In genomic region chr6:127891731-127892326, GRCh38 we compare ENCODE assay signal across 23 cellular contexts. TPM values are rescaled to one million over a fixed set of nuclear protein-coding genes. Genes with fewer than 3 reads are reported as not detected.
A peak's percentile ranks its signal among the peaks of the same experiment; 100 is the strongest.
DNase-seq lines count a peak whose midpoint lies in the region; ATAC-seq and TF ChIP-seq lines count a peak whose summit lies in the region.
"Had no signal": no experiment of that assay in that cellular context is flagged by ENCODE, and none has a peak within 500 bp of the region (broad histone marks: within the 10 kb centered on the region; RNA-seq: fewer than 3 reads in every experiment).

No MANE protein-coding gene starts in this region.

- no peak overlapping the region for H2BK20ac ChIP-seq in H9 (ENCODE audit: low read depth, low read length, poor library complexity, severe bottlenecking)

- no peak overlapping the region for H3K4me2 ChIP-seq in H9 (ENCODE audit: insufficient read depth, insufficient read length, low read length)

- no peak for TF ChIP-seq CTCF in heart right ventricle (IDR thresholded peaks at IDR 0.05)
- TF ChIP-seq CTCF in H9 (conservative IDR thresholded peaks at IDR 0.05), result no peak

- H4K20me1 ChIP-seq in H9 (ENCODE audit: control insufficient read depth, insufficient read depth, insufficient read length), result no peaks in the 10 kb centered on the region

- H3K9me3 Mint-ChIP-seq in activated CD4-positive, alpha-beta memory T cell treated with anti-CD3 and anti-CD28 coated beads for 36 hours, result no peaks in the 10 kb centered on the region
- H3K9me3 Mint-ChIP-seq in effector memory CD8-positive, alpha-beta T cell, result no peaks in the 10 kb centered on the region
- no peaks in the 10 kb centered on the region for H3K9me3 Mint-ChIP-seq in H9

- H4K5ac ChIP-seq in H9 (ENCODE audit: insufficient read length, low read depth, low read length), result no peak overlapping the region

- H3K27me3 ChIP-seq in heart right ventricle (no peaks in the 10 kb centered on the region), thymus (ENCODE audit: control insufficient read depth, insufficient read depth) (no peaks in the 10 kb centered on the region), H9 (ENCODE audit: insufficient read depth, low read length) (no peaks in the 10 kb centered on the region)
- H3K27me3 ChIP-seq: uterus had no signal

- H3K14ac ChIP-seq in H9 (ENCODE audit: insufficient read depth, low read length), result no peak overlapping the region

- ATAC-seq in Right ventricle myocardium inferior (no peak), heart right ventricle (no peak), GM18498 (IDR thresholded peaks at IDR 0.05; ENCODE audit: unreplicated experiment) (no peak)
- no peak for ATAC-seq in effector memory CD8-positive, alpha-beta T cell (replicated peaks)
- ATAC-seq: K562, left lobe of liver had no signal

- H3K27ac ChIP-seq in heart right ventricle (no peak overlapping the region), thymus (ENCODE audit: low read depth) (peak overlapping the region; percentile 25), H9 (ENCODE audit: insufficient read length, low read depth, low read length) (no peak overlapping the region)
- H3K27ac ChIP-seq: C4-2B, uterus, VCaP had no signal

- no peak overlapping the region for H3K4ac ChIP-seq in H9 (ENCODE audit: low read depth, low read length)

- no peaks in the 10 kb centered on the region for H3K4me1 ChIP-seq in heart right ventricle
- peaks cover 11% of the 10 kb centered on the region for H3K4me1 ChIP-seq in thymus (ENCODE audit: control insufficient read depth, insufficient read depth, low read length)
- no peaks in the 10 kb centered on the region for H3K4me1 ChIP-seq in H9 (ENCODE audit: insufficient read depth, low read length)
- H3K4me1 ChIP-seq: HAP-1, uterus had no signal

- no peaks in the 10 kb centered on the region for H3K79me1 ChIP-seq in H9 (ENCODE audit: insufficient read depth, low read depth, low read length, poor library complexity, severe bottlenecking)

- no peak overlapping the region for H2BK15ac ChIP-seq in H9 (ENCODE audit: low read depth, low read length)

- DNase-seq in Right ventricle myocardium inferior (ENCODE audit: missing footprints), result peak; percentile 23
- DNase-seq in heart right ventricle, result no peak
- DNase-seq in activated CD4-positive, alpha-beta memory T cell treated with anti-CD3 and anti-CD28 coated beads for 36 hours, result no peak
- DNase-seq in effector memory CD8-positive, alpha-beta T cell, result no peak
- DNase-seq in T-helper 2 cell, result no peak
- DNase-seq in H9, result no peak
- DNase-seq: activated CD8-positive, alpha-beta memory T cell treated with anti-CD3 and anti-CD28 coated beads for 24 hours; activated effector memory CD4-positive, alpha-beta T cell treated with Interleukin-2 at 50 U/mL for 16 hours; cerebellar nuclear complex; erythroblast; foreskin fibroblast; mesendoderm; NCI-H526; uterus had no signal

- 83 to 87% methylated on average over 3 of the region's 3 CpGs for WGBS in heart right ventricle, 2 donors
- WGBS in thymus, result 95% methylated on average over 3 of the region's 3 CpGs
- WGBS in H9 (ENCODE audit: extremely low coverage, insufficient read length, low lambda C conversion rate), result no CpG with 5 or more reads among the region's 3 CpGs

- peak overlapping the region; percentile 44 for H3K27ac Mint-ChIP-seq in activated CD4-positive, alpha-beta memory T cell treated with anti-CD3 and anti-CD28 coated beads for 36 hours
- peak overlapping the region; percentile 63 to 69 for H3K27ac Mint-ChIP-seq in effector memory CD8-positive, alpha-beta T cell
- H3K27ac Mint-ChIP-seq in H9, result no peak overlapping the region; a peak in 2 of 7 replicates

- H2AK5ac ChIP-seq in H9 (ENCODE audit: insufficient read length, low read length), result no peak overlapping the region

- H3K23me2 ChIP-seq in H9 (ENCODE audit: insufficient read length, low read depth, low read length, poor library complexity, severe bottlenecking), result no peaks in the 10 kb centered on the region

- no peak overlapping the region for H3K23ac ChIP-seq in H9 (ENCODE audit: insufficient read length, low read depth, low read length)

- peaks cover 14% of the 10 kb centered on the region for H3K36me3 Mint-ChIP-seq in activated CD4-positive, alpha-beta memory T cell treated with anti-CD3 and anti-CD28 coated beads for 36 hours
- peaks cover 22% of the 10 kb centered on the region for H3K36me3 Mint-ChIP-seq in effector memory CD8-positive, alpha-beta T cell (ENCODE audit: insufficient read depth)
- no peaks in the 10 kb centered on the region; a peak in 1 of 7 replicates for H3K36me3 Mint-ChIP-seq in H9 (ENCODE audit: insufficient read depth in 1 of 3, low read depth in 3 of 3)

- no peak overlapping the region for H4K8ac ChIP-seq in H9 (replicated peaks; ENCODE audit: insufficient read length, low read depth, low read length)

- H4K91ac ChIP-seq in H9 (ENCODE audit: insufficient read length, low read depth, low read length), result no peak overlapping the region

- no peak overlapping the region for H3K9ac ChIP-seq in H9 (ENCODE audit: extremely low read depth, insufficient read length, low read length)

- no peak overlapping the region for H2AFZ ChIP-seq in H9 (ENCODE audit: low read length)

- no peak overlapping the region for H3K18ac ChIP-seq in H9 (ENCODE audit: insufficient read length, low read depth, low read length)

- H2BK120ac ChIP-seq in H9 (ENCODE audit: low read depth, low read length, poor library complexity, severe bottlenecking), result no peak overlapping the region

- CTCF ChIA-PET in activated CD4-positive, alpha-beta memory T cell treated with anti-CD3 and anti-CD28 coated beads for 36 hours (lab: Charles Lee), result interaction anchor here (2.7 kb wide), 1 partner anchor 37 kb away, joined by 9 read pairs; no protein-coding TSS in a partner anchor

- no peak overlapping the region for H3T11ph ChIP-seq in H9 (ENCODE audit: low read length)

- no peaks in the 10 kb centered on the region for H3K79me2 ChIP-seq in H9 (ENCODE audit: insufficient read depth, low read length)

- intact Hi-C loops in Right ventricle myocardium inferior (cut with DNase I) (no loop called here), heart right ventricle (cut with DNase I) (no loop called here)
- intact Hi-C loops in activated CD4-positive, alpha-beta memory T cell treated with anti-CD3 and anti-CD28 coated beads for 36 hours (cut with micrococcal nuclease), result loop anchor here (2.0 kb wide), 1 partner anchor 37 kb away; no protein-coding TSS in a partner anchor

- H2BK12ac ChIP-seq in H9 (ENCODE audit: insufficient read length, low read depth, low read length), result no peak overlapping the region

- no peak overlapping the region for H3K56ac ChIP-seq in H9 (ENCODE audit: insufficient read length, low read depth, low read length)

- no peaks in the 10 kb centered on the region for H3K27me3 Mint-ChIP-seq in activated CD4-positive, alpha-beta memory T cell treated with anti-CD3 and anti-CD28 coated beads for 36 hours
- no peaks in the 10 kb centered on the region for H3K27me3 Mint-ChIP-seq in effector memory CD8-positive, alpha-beta T cell
- H3K27me3 Mint-ChIP-seq in H9 (ENCODE audit: low read depth), result no peaks in the 10 kb centered on the region

- no peak overlapping the region for H2BK5ac ChIP-seq in H9 (ENCODE audit: insufficient read length, low read length)

- POLR2A ChIA-PET in activated CD4-positive, alpha-beta memory T cell treated with anti-CD3 and anti-CD28 coated beads for 36 hours (lab: Charles Lee), result no interaction called here

- H3K4me3 ChIP-seq in heart right ventricle, result no peak overlapping the region
- no peak overlapping the region for H3K4me3 ChIP-seq in thymus (ENCODE audit: low read length)
- H3K4me3 ChIP-seq: HAP-1, K562, uterus had no signal

- H3K36me3 ChIP-seq in heart right ventricle (no peaks in the 10 kb centered on the region), thymus (ENCODE audit: control insufficient read depth, insufficient read depth) (peaks cover 11% of the 10 kb centered on the region)
- H3K36me3 ChIP-seq: HAP-1, uterus had no signal

- peaks cover 45% of the 10 kb centered on the region for H3K4me1 Mint-ChIP-seq in activated CD4-positive, alpha-beta memory T cell treated with anti-CD3 and anti-CD28 coated beads for 36 hours (ENCODE audit: low read depth)
- H3K4me1 Mint-ChIP-seq in effector memory CD8-positive, alpha-beta T cell (ENCODE audit: low read depth in 2 of 2), result peaks cover 23 to 41% of the 10 kb centered on the region in 2 donors
- peaks cover 5 to 8% of the 10 kb centered on the region in 2 experiments; a peak in 3 of 4 replicates for H3K4me1 Mint-ChIP-seq in H9

- H3K4me3 Mint-ChIP-seq in activated CD4-positive, alpha-beta memory T cell treated with anti-CD3 and anti-CD28 coated beads for 36 hours, result peak overlapping the region; percentile 2
- peak overlapping the region; percentile 50 to 90 for H3K4me3 Mint-ChIP-seq in effector memory CD8-positive, alpha-beta T cell
- H3K4me3 Mint-ChIP-seq in H9, result no peak overlapping the region

- H3K9me3 ChIP-seq in heart right ventricle (no peaks in the 10 kb centered on the region), thymus (ENCODE audit: control insufficient read depth) (no peaks in the 10 kb centered on the region), H9 (ENCODE audit: control insufficient read depth, low read depth, low read length) (no peaks in the 10 kb centered on the region)
- H3K9me3 ChIP-seq: HAP-1, uterus had no signal

RNA-seq across cellular contexts. Expression of gene THEMIS, which starts 9.0 kb away (rescaled TPM):
- total RNA-seq in Right ventricle myocardium inferior, result 0.08 TPM
- total RNA-seq in heart right ventricle, result 1 to 10 TPM in 1 of 10 donors, under 1 TPM in 6, not detected in 3; 0.13 to 2.0 (median 0.15) TPM
- under 1 TPM in 1 of 2 donors, not detected in 1; 0.01 TPM for polyA plus RNA-seq in heart right ventricle
- total RNA-seq in activated CD4-positive, alpha-beta memory T cell treated with anti-CD3 and anti-CD28 coated beads for 36 hours, result 10 to 100 TPM in 1 of 2 experiments, 1 to 10 TPM in 1; 9.5 to 11.5 TPM
- 17.2 TPM for polyA plus RNA-seq in thymus
- not detected in 2 replicates for total RNA-seq in H9 (2021)
- total RNA-seq: RPMI7951 had no signal
- polyA plus RNA-seq: AG04450, K562 had no signal

Comparison
In these comparisons a context has a peak if more than half of its experiments do, and no peak if none do; other contexts are left out.
1. H3K27ac Mint-ChIP-seq: peak in activated CD4-positive, alpha-beta memory T cell treated with anti-CD3 and anti-CD28 coated beads for 36 hours (single experiment) and effector memory CD8-positive, alpha-beta T cell (2 of 2); none in H9 (0 of 3).
2. H3K4me3 Mint-ChIP-seq: peak in activated CD4-positive, alpha-beta memory T cell treated with anti-CD3 and anti-CD28 coated beads for 36 hours (single experiment) and effector memory CD8-positive, alpha-beta T cell (2 of 2); none in H9 (0 of 2).